10 cellular contexts compared by ENCODE assay signal in genomic region chr11:63764712-63765631, GRCh38. TPM values are rescaled to one million over a fixed set of nuclear protein-coding genes. Genes with fewer than 3 reads are reported as not detected.
DNase-seq lines count a peak whose midpoint lies in the region; FAIRE-seq and TF ChIP-seq lines count a peak whose summit lies in the region.
"Had no signal": no experiment of that assay in that cellular context is flagged by ENCODE, and none has a peak within 500 bp of the region (broad histone marks: within the 10 kb centered on the region; RNA-seq: fewer than 3 reads in every experiment).

No MANE protein-coding gene starts in this region.

- H3K79me2 ChIP-seq in GM23248 (ENCODE audit: insufficient read depth) = peaks cover 24% of the 10 kb centered on the region

- H3K4me3 ChIP-seq in kidney (ENCODE audit: low read length in 2 of 2) = no peak overlapping the region
- peak overlapping the region in 1 of 2 donors; percentile 44 for H3K4me3 ChIP-seq in stomach smooth muscle (ENCODE audit: low read length in 2 of 2)
- H3K4me3 ChIP-seq in GM23248 = no peak overlapping the region

- in situ Hi-C loops in GM23248 (cut with MboI) = no loop called here

- H4K20me1 ChIP-seq in GM23248 (ENCODE audit: insufficient read depth) = no peaks in the 10 kb centered on the region

- no peak overlapping the region for H3K4me2 ChIP-seq in GM23248 (ENCODE audit: unreplicated experiment)

- H3K27ac ChIP-seq in kidney (ENCODE audit: low read depth in 2 of 2, low read length in 2 of 2) (peak overlapping the region; percentile 26 to 67), stomach smooth muscle (ENCODE audit: low read length) (peak overlapping the region; percentile 73), GM23248 (no peak overlapping the region)

- intact Hi-C loops in kidney (cut with DNase I) = no loop called here

- H3K9me3 ChIP-seq in kidney (ENCODE audit: control insufficient read depth in 1 of 2, low read length in 2 of 2) = no peaks in the 10 kb centered on the region
- H3K9me3 ChIP-seq in stomach smooth muscle (ENCODE audit: control insufficient read depth in 2 of 2, low read length in 2 of 2) = no peaks in the 10 kb centered on the region
- no peaks in the 10 kb centered on the region for H3K9me3 ChIP-seq in GM23248 (ENCODE audit: low read depth)

- no peak for TF ChIP-seq CTCF in kidney (IDR thresholded peaks at IDR 0.05; ENCODE audit: borderline replicate concordance, extremely low read depth, insufficient read depth)

- H3F3A ChIP-seq in GM23248 (ENCODE audit: insufficient read depth) = peaks cover 19% of the 10 kb centered on the region

- H3K27me3 ChIP-seq in stomach smooth muscle (ENCODE audit: control insufficient read depth in 1 of 2, insufficient read depth in 2 of 2, low read length in 2 of 2) = no peaks in the 10 kb centered on the region
- no peaks in the 10 kb centered on the region for H3K27me3 ChIP-seq in GM23248 (replicated peaks; ENCODE audit: insufficient read depth)

- no peak overlapping the region for H3K9ac ChIP-seq in kidney (ENCODE audit: low read length in 2 of 2)
- H3K9ac ChIP-seq in stomach smooth muscle (ENCODE audit: low read length in 2 of 2) = peak overlapping the region; percentile 21 to 22
- H3K9ac ChIP-seq in GM23248 = no peak overlapping the region

- WGBS in GM23248 (ENCODE audit: low coverage in 1 of 2, low lambda C conversion rate in 2 of 2, missing lambda C conversion rate in 2 of 2), 2 experiments = 90 to 93% methylated on average over 11 to 24 of the region's 30 CpGs

- no peak for FAIRE-seq in kidney (lab: Jason Lieb, UNC)

- peaks cover 0 to 1% of the 10 kb centered on the region in 2 donors for H3K36me3 ChIP-seq in kidney (ENCODE audit: control insufficient read depth in 1 of 2, insufficient read depth in 2 of 2, low read length in 2 of 2)
- H3K36me3 ChIP-seq in stomach smooth muscle (ENCODE audit: control insufficient read depth in 2 of 2, insufficient read depth in 2 of 2, low read length in 2 of 2) = peaks cover 0 to 5% of the 10 kb centered on the region in 2 donors
- H3K36me3 ChIP-seq in GM23248 (ENCODE audit: low read depth) = no peaks in the 10 kb centered on the region

- H3K4me1 ChIP-seq in kidney (ENCODE audit: control insufficient read depth in 1 of 2, insufficient read depth in 1 of 2, low read depth in 1 of 2, low read length in 2 of 2) (peaks cover 7 to 19% of the 10 kb centered on the region in 2 donors), stomach smooth muscle (ENCODE audit: control insufficient read depth, insufficient read depth, low read length) (peaks cover 63% of the 10 kb centered on the region), GM23248 (ENCODE audit: insufficient read depth) (0 out of 2 replicates have a peak, but pooled peaks cover 3% of the 10 kb centered on the region)

- H2AFZ ChIP-seq in GM23248 = no peak overlapping the region

- DNase-seq in HT-29 (ENCODE audit: low spot score) = peak; percentile 88
- DNase-seq in amniotic epithelial cell (ENCODE audit: low read depth) = peak; percentile 87
- peak; percentile 70 for DNase-seq in kidney
- DNase-seq in GM23248 = no peak
- DNase-seq in SKM-1 treated with dmso at 0.1 percent for 144 hours (lab: John Stamatoyannopoulos, UW; ENCODE audit: unreplicated experiment) = no peak
- no peak for DNase-seq in HPDE6-E6E7 (ENCODE audit: extremely low spot score)
- DNase-seq: activated CD4-positive, alpha-beta T cell treated with anti-CD3 and anti-CD28 coated beads, Interleukin-2, amount 50 U/mL, for 1 hour; DMS79 treated with DMSO at 0.1 percent for 48 hours; NCI-H524 treated with DMSO at 0.1 percent for 48 hours had no signal

- no peaks in the 10 kb centered on the region for H3K9me2 ChIP-seq in GM23248 (ENCODE audit: insufficient read depth)

RNA-seq across cellular contexts. Expression of gene ZFTA, which starts 3.6 kb away (rescaled TPM):
- total RNA-seq in HT-29 (2014; rRNA removed; shearing (Covaris generic)) = 22.1 and 35.2 TPM in 2 replicates
- 14.4 TPM for total RNA-seq in kidney
- polyA plus RNA-seq in kidney (ENCODE audit: insufficient read depth, low read depth, low replicate concordance) (10.8 TPM), GM23248 (2016; fragmentation: Nextera tagmentation; extraction: Ambion mirVana) (0.87 and 0.96 TPM in 2 replicates)
- 16.6 and 23.0 TPM in 2 replicates for total RNA-seq in GM23248 (2014; rRNA removed; shearing (Covaris generic))

RNA-seq across cellular contexts. Expression of gene SPINDOC, which starts 48.3 kb away (rescaled TPM):
- total RNA-seq in HT-29 (2014; rRNA removed; shearing (Covaris generic)) = 37.6 and 44.9 TPM in 2 replicates
- 10.9 TPM for total RNA-seq in kidney
- 14.2 TPM for polyA plus RNA-seq in kidney (ENCODE audit: insufficient read depth, low read depth, low replicate concordance)
- total RNA-seq in GM23248 (2014; rRNA removed; shearing (Covaris generic)) = 10.6 and 15.3 TPM in 2 replicates
- polyA plus RNA-seq in GM23248 (2016; fragmentation: Nextera tagmentation; extraction: Ambion mirVana) = 0.30 and 0.86 TPM in 2 replicates

Comparison
In these comparisons a context has a peak if more than half of its experiments do, and no peak if none do; other contexts are left out.
1. DNase-seq: peak in HT-29 (single experiment), amniotic epithelial cell (single experiment) and kidney (single experiment); none in GM23248 (single experiment), SKM-1 treated with dmso at 0.1 percent for 144 hours (single experiment) and HPDE6-E6E7 (single experiment).
2. H3K9ac ChIP-seq: peak in stomach smooth muscle (2 of 2); none in kidney (0 of 2) and GM23248 (single experiment).